14 cellular contexts compared by ENCODE assay signal in genomic region chr3:170811515-170811914, GRCh38. TPM values are rescaled to one million over a fixed set of nuclear protein-coding genes. Genes with fewer than 3 reads are reported as not detected.
DNase-seq lines count a peak whose midpoint lies in the region; FAIRE-seq and TF ChIP-seq lines count a peak whose summit lies in the region.
"Had no signal": no experiment of that assay in that cellular context is flagged by ENCODE, and none has a peak within 500 bp of the region (broad histone marks: within the 10 kb centered on the region; RNA-seq: fewer than 3 reads in every experiment).

No MANE protein-coding gene starts in this region.

- no peaks in the 10 kb centered on the region for H3K36me3 Mint-ChIP-seq in astrocyte (ENCODE audit: low read depth, unreplicated experiment)
- H3K36me3 Mint-ChIP-seq: naive thymus-derived CD8-positive, alpha-beta T cell had no signal

- H3K9me3 ChIP-seq in astrocyte (ENCODE audit: insufficient read depth, low read depth, low read length): no peaks in the 10 kb centered on the region
- H3K9me3 ChIP-seq: esophagus squamous epithelium, SJCRH30, tibial artery had no signal

- no peak overlapping the region for H3K27ac Mint-ChIP-seq in astrocyte (ENCODE audit: unreplicated experiment)
- H3K27ac Mint-ChIP-seq: naive thymus-derived CD8-positive, alpha-beta T cell had no signal

- peak overlapping the region; percentile 11 for H3K4me2 ChIP-seq in astrocyte (ENCODE audit: low read length)

- H3K4me1 ChIP-seq in astrocyte (ENCODE audit: insufficient read depth, low read length): peaks cover 22% of the 10 kb centered on the region

- FAIRE-seq in astrocyte (lab: Jason Lieb, UNC) (no peak), urothelium cell line (lab: Jason Lieb, UNC) (no peak)

- no peaks in the 10 kb centered on the region for H3K36me3 ChIP-seq in astrocyte (ENCODE audit: insufficient read depth, low read length)
- H3K36me3 ChIP-seq: esophagus squamous epithelium, SJCRH30, tibial artery had no signal

- H3K4me3 Mint-ChIP-seq in astrocyte (ENCODE audit: unreplicated experiment): no peak overlapping the region
- H3K4me3 Mint-ChIP-seq: activated T-cell treated with anti-CD3 and anti-CD28 coated beads, Interleukin-2, amount 50 U/mL, for 4 hours; naive thymus-derived CD8-positive, alpha-beta T cell had no signal

- H3K4me3 ChIP-seq in astrocyte (ENCODE audit: insufficient read depth, low read depth, low read length) (no peak overlapping the region), fibroblast of the aortic adventitia (ENCODE audit: low read depth, low read length) (no peak overlapping the region)
- H3K4me3 ChIP-seq: esophagus squamous epithelium, SJCRH30, skin epidermis, tibial artery had no signal

- DNase-seq in DMS79 treated with DMSO at 0.1 percent for 48 hours (lab: John Stamatoyannopoulos, UW): peak; percentile 36
- no peak for DNase-seq in DMS79 (lab: John Stamatoyannopoulos, UW)
- DNase-seq in astrocyte (ENCODE audit: low read depth): peak; percentile 58
- peak; percentile 68 for DNase-seq in fibroblast of the aortic adventitia (ENCODE audit: low read depth)
- DNase-seq in urothelium cell line (ENCODE audit: low spot score): peak; percentile 42
- DNase-seq in NCI-H524 (lab: John Stamatoyannopoulos, UW): no peak
- no peak for DNase-seq in AG08395 (ENCODE audit: low spot score)
- no peak for DNase-seq in posterior cingulate gyrus
- DNase-seq: esophagus squamous epithelium had no signal

- no peak overlapping the region for H2AFZ ChIP-seq in astrocyte (ENCODE audit: low read depth, low read length)

- H4K20me1 ChIP-seq in astrocyte (ENCODE audit: insufficient read depth, low read length): no peaks in the 10 kb centered on the region

- no peak overlapping the region for H3K9ac ChIP-seq in astrocyte (ENCODE audit: low read length)

- TF ChIP-seq CTCF in astrocyte (IDR thresholded peaks at IDR 0.05; ENCODE audit: insufficient read depth, low read depth, low read length): no peak
- TF ChIP-seq CTCF in fibroblast of the aortic adventitia (IDR thresholded peaks at IDR 0.05; ENCODE audit: insufficient read depth, low read length): no peak

- H3K79me2 ChIP-seq in astrocyte (ENCODE audit: insufficient read depth, low read length): no peaks in the 10 kb centered on the region

- H3K27me3 Mint-ChIP-seq in astrocyte (ENCODE audit: low read depth, unreplicated experiment): peaks cover 30% of the 10 kb centered on the region
- H3K27me3 Mint-ChIP-seq: naive thymus-derived CD8-positive, alpha-beta T cell had no signal

- peaks cover 15% of the 10 kb centered on the region for H3K4me1 Mint-ChIP-seq in astrocyte (ENCODE audit: low read depth, unreplicated experiment)

- intact Hi-C loops in posterior cingulate gyrus (cut with DNase I): loop anchor here (10.0 kb wide), 2 partner anchors 227 to 507 kb away; partner anchors contain the start of gene SLC7A14

- H3K27ac ChIP-seq in astrocyte (ENCODE audit: low read depth, low read length): no peak overlapping the region
- H3K27ac ChIP-seq: SJCRH30, skin epidermis, tibial artery had no signal

- no peaks in the 10 kb centered on the region for H3K27me3 ChIP-seq in astrocyte (ENCODE audit: insufficient read depth, low read length)
- H3K27me3 ChIP-seq: esophagus squamous epithelium, SJCRH30, tibial artery had no signal

- H3K9me3 Mint-ChIP-seq in astrocyte (ENCODE audit: unreplicated experiment): no peaks in the 10 kb centered on the region
- H3K9me3 Mint-ChIP-seq: activated T-cell treated with anti-CD3 and anti-CD28 coated beads, Interleukin-2, amount 50 U/mL, for 4 hours; naive thymus-derived CD8-positive, alpha-beta T cell had no signal

RNA-seq across cellular contexts. Expression of gene RPL22L1, which starts 58.5 kb away (rescaled TPM):
- total RNA-seq in astrocyte (92.1 and 95.6 TPM in 2 replicates), fibroblast of the aortic adventitia (ENCODE audit: low replicate concordance) (66.5 and 621 TPM in 2 replicates)

Comparison
In these comparisons a context has a peak if more than half of its experiments do, and no peak if none do; other contexts are left out.
1. DNase-seq: peak in DMS79 treated with DMSO at 0.1 percent for 48 hours (single experiment), astrocyte (single experiment), fibroblast of the aortic adventitia (single experiment) and urothelium cell line (single experiment); none in DMS79 (single experiment), NCI-H524 (0 of 2), AG08395 (single experiment) and posterior cingulate gyrus (0 of 10).